16 cellular contexts compared by ENCODE assay signal in genomic region chr10:30373596-30374327, GRCh38. TPM values are rescaled to one million over a fixed set of nuclear protein-coding genes. Genes with fewer than 3 reads are reported as not detected.
DNase-seq lines count a peak whose midpoint lies in the region; ATAC-seq, FAIRE-seq and TF ChIP-seq lines count a peak whose summit lies in the region.
"Had no signal": no experiment of that assay in that cellular context is flagged by ENCODE, and none has a peak within 500 bp of the region (broad histone marks: within the 10 kb centered on the region; RNA-seq: fewer than 3 reads in every experiment).

No MANE protein-coding gene starts in this region.

- H3K4me1 Mint-ChIP-seq in CD4-positive, alpha-beta T cell (ENCODE audit: low read depth): peaks cover 12% of the 10 kb centered on the region

- peak in 2 of 10 experiments; percentile 10 to 19 for DNase-seq in CD4-positive, alpha-beta T cell
- DNase-seq in GM18507 (ENCODE audit: extremely low spot score, insufficient read length, low read depth) (peak; percentile 17), esophagus muscularis mucosa (ENCODE audit: extremely low spot score) (peak; percentile 64), esophagus squamous epithelium (lab: John Stamatoyannopoulos, UW) (no peak)
- DNase-seq in activated CD4-positive, alpha-beta T cell treated with anti-CD3 and anti-CD28 coated beads, Interleukin-2, amount 50 U/mL, for 48 hours: peak; percentile 42 to 56
- DNase-seq: HCEC 1CT, heart left ventricle, NCI-H187, nucleus accumbens, stomach had no signal

- H3K27me3 ChIP-seq in CD4-positive, alpha-beta T cell (ENCODE audit: control insufficient read depth, insufficient read depth, low read length): no peaks in the 10 kb centered on the region
- H3K27me3 ChIP-seq in esophagus muscularis mucosa (no peaks in the 10 kb centered on the region), esophagus squamous epithelium (no peaks in the 10 kb centered on the region)
- H3K27me3 ChIP-seq: heart left ventricle, stomach had no signal

- H3K4me3 ChIP-seq in esophagus muscularis mucosa: no peak overlapping the region
- H3K4me3 ChIP-seq in esophagus squamous epithelium: no peak overlapping the region
- H3K4me3 ChIP-seq: heart left ventricle, SJSA1, stomach had no signal

- H3K36me3 ChIP-seq in esophagus muscularis mucosa (no peaks in the 10 kb centered on the region), esophagus squamous epithelium (no peaks in the 10 kb centered on the region)
- H3K36me3 ChIP-seq: heart left ventricle, SJSA1, stomach had no signal

- peak overlapping the region; percentile 27 for H3K4me3 Mint-ChIP-seq in CD4-positive, alpha-beta T cell
- H3K4me3 Mint-ChIP-seq: dendritic cell treated with granulocyte-macrophage colony-stimulating factor and Interleukin-4, amounts not matched to agents 40 ng/mL and 50 ng/mL, for 4 days had no signal

- H3K27ac Mint-ChIP-seq in CD4-positive, alpha-beta T cell: peak overlapping the region; percentile 53
- H3K27ac Mint-ChIP-seq: dendritic cell treated with granulocyte-macrophage colony-stimulating factor and Interleukin-4, amounts not matched to agents 40 ng/mL and 50 ng/mL, for 4 days had no signal

- peak; percentile 63 for FAIRE-seq in GM18507 (lab: Jason Lieb, UNC)
- FAIRE-seq: TTC549, urothelium cell line had no signal

- CTCF ChIA-PET in CD4-positive, alpha-beta T cell (lab: Charles Lee): no interaction called here

- H3K27me3 Mint-ChIP-seq in CD4-positive, alpha-beta T cell: peaks cover 4% of the 10 kb centered on the region
- H3K27me3 Mint-ChIP-seq: dendritic cell treated with granulocyte-macrophage colony-stimulating factor and Interleukin-4, amounts not matched to agents 40 ng/mL and 50 ng/mL, for 4 days had no signal

- H3K36me3 Mint-ChIP-seq in CD4-positive, alpha-beta T cell (ENCODE audit: low read depth): no peaks in the 10 kb centered on the region

- H3K9me3 Mint-ChIP-seq in CD4-positive, alpha-beta T cell: no peaks in the 10 kb centered on the region
- H3K9me3 Mint-ChIP-seq: dendritic cell treated with granulocyte-macrophage colony-stimulating factor and Interleukin-4, amounts not matched to agents 40 ng/mL and 50 ng/mL, for 4 days had no signal

- TF ChIP-seq EP300 in esophagus muscularis mucosa (IDR thresholded peaks at IDR 0.05): no peak

- POLR2A ChIA-PET in CD4-positive, alpha-beta T cell (lab: Charles Lee): interaction anchor here (0.6 kb wide), 1 partner anchor 28 kb away, joined by 3 read pairs; no protein-coding TSS in a partner anchor

- intact Hi-C loops in CD4-positive, alpha-beta T cell (cut with DNase I, micrococcal nuclease): no loop called here
- intact Hi-C loops in esophagus muscularis mucosa (cut with DNase I): no loop called here
- intact Hi-C loops in esophagus squamous epithelium (cut with DNase I): no loop called here

- H3K27ac ChIP-seq in CD4-positive, alpha-beta T cell (ENCODE audit: low read depth, low read length): no peak overlapping the region
- no peak overlapping the region for H3K27ac ChIP-seq in esophagus muscularis mucosa (replicated peaks in 1 of 4)
- H3K27ac ChIP-seq in esophagus squamous epithelium: no peak overlapping the region
- H3K27ac ChIP-seq: heart left ventricle, SJSA1, stomach had no signal

- TF ChIP-seq POLR2A in esophagus muscularis mucosa (IDR thresholded peaks at IDR 0.05; ENCODE audit: low read depth) (no peak), esophagus squamous epithelium (IDR thresholded peaks at IDR 0.05) (no peak)

- WGBS in esophagus muscularis mucosa: 51% methylated on average over 3 of the region's 3 CpGs
- 38 to 44% methylated on average over 3 of the region's 3 CpGs for WGBS in esophagus squamous epithelium, 2 donors

- no peaks in the 10 kb centered on the region for H3K9me3 ChIP-seq in CD4-positive, alpha-beta T cell (ENCODE audit: control insufficient read depth, low read length)
- H3K9me3 ChIP-seq in esophagus muscularis mucosa: no peaks in the 10 kb centered on the region
- no peaks in the 10 kb centered on the region for H3K9me3 ChIP-seq in esophagus squamous epithelium
- H3K9me3 ChIP-seq: heart left ventricle, SJSA1, stomach had no signal

- peak; percentile 32 for ATAC-seq in CD4-positive, alpha-beta T cell (ENCODE audit: poor library complexity)
- ATAC-seq in HG02938 (IDR thresholded peaks at IDR 0.05; ENCODE audit: unreplicated experiment) (no peak), GM18498 (IDR thresholded peaks at IDR 0.05; ENCODE audit: unreplicated experiment) (no peak)
- ATAC-seq: heart left ventricle had no signal

- TF ChIP-seq CTCF in CD4-positive, alpha-beta T cell (IDR thresholded peaks at IDR 0.05): no peak
- TF ChIP-seq CTCF in esophagus muscularis mucosa (IDR thresholded peaks at IDR 0.05) (no peak), esophagus squamous epithelium (IDR thresholded peaks at IDR 0.05) (no peak)

- H3K4me1 ChIP-seq in esophagus muscularis mucosa (no peaks in the 10 kb centered on the region), esophagus squamous epithelium (peaks cover 0 to under 1% (median 0%) of the 10 kb centered on the region in 3 donors)
- H3K4me1 ChIP-seq: SJSA1 had no signal

RNA-seq across cellular contexts. Expression of gene MTPAP, which starts 24.7 kb away (rescaled TPM):
- total RNA-seq in CD4-positive, alpha-beta T cell: 10 to 100 TPM; 33.0 to 35.1 TPM
- 10 to 100 TPM; 11.3 to 15.8 (median 13.2) TPM for total RNA-seq in esophagus muscularis mucosa
- 10 to 100 TPM; 10.5 to 25.7 (median 12.3) TPM for total RNA-seq in esophagus squamous epithelium
